In genomic region chr1:233256789-233257188, GRCh38 we compare ENCODE assay signal across 34 cellular contexts.
"Had no signal": no experiment of that assay in that cellular context is flagged by ENCODE, and none has a peak within 500 bp of the region (broad histone marks: within the 10 kb centered on the region; RNA-seq: fewer than 3 reads in every experiment).

No MANE protein-coding gene starts in this region.

- H3K4me3 ChIP-seq: MG63 had no signal

- DNase-seq: Karpas-422, Kasumi-1, MG63, MM.1S, MV-4-11, NCI-H1048, NCI-H1092, NCI-H1092 treated with DMSO at 0.1 percent for 48 hours, NCI-H1105, NCI-H1105 treated with DMSO at 0.1 percent for 48 hours, NCI-H1417, NCI-H1417 treated with DMSO at 0.1 percent for 48 hours, NCI-H1436, NCI-H1436 treated with DMSO at 0.1 percent for 48 hours, NCI-H146, NCI-H1694, NCI-H1694 treated with DMSO at 0.1 percent for 48 hours, NCI-H187, NCI-H187 treated with DMSO at 0.1 percent for 48 hours, NCI-H1930, NCI-H2029, NCI-H2029 treated with DMSO at 0.1 percent for 48 hours, NCI-H2081, NCI-H2081 treated with DMSO at 0.1 percent for 48 hours, NCI-H2107, NCI-H2171, NCI-H2171 treated with DMSO at 0.1 percent for 48 hours, NCI-H2227 treated with DMSO at 0.1 percent for 48 hours, NCI-H226, NCI-H345, NCI-H446, NCI-H446 treated with DMSO at 0.1 percent for 48 hours, NCI-H510A, NCI-H510A treated with DMSO at 0.1 percent for 48 hours had no signal

- H3K36me3 ChIP-seq: MG63 had no signal

- H3K9me3 ChIP-seq: MG63 had no signal

- H3K27me3 ChIP-seq: MG63 had no signal
